ENCODE assay signal across 17 cellular contexts in genomic region chr1:118920124-118920675, GRCh38.
DNase-seq lines count a peak whose midpoint lies in the region; ATAC-seq and TF ChIP-seq lines count a peak whose summit lies in the region.
"Had no signal": no experiment of that assay in that cellular context is flagged by ENCODE, and none has a peak within 500 bp of the region (broad histone marks: within the 10 kb centered on the region; RNA-seq: fewer than 3 reads in every experiment).

No MANE protein-coding gene starts in this region.

- H3K23me2 ChIP-seq in H9 (ENCODE audit: insufficient read length, low read depth, low read length, poor library complexity, severe bottlenecking): no peaks in the 10 kb centered on the region

- no peak overlapping the region for H4K91ac ChIP-seq in H9 (ENCODE audit: insufficient read length, low read depth, low read length)

- H3K4ac ChIP-seq in H9 (ENCODE audit: low read depth, low read length): no peak overlapping the region
- no peak overlapping the region for H3K4ac ChIP-seq in mesendoderm (ENCODE audit: low read depth, low read length)

- H3K18ac ChIP-seq in H9 (ENCODE audit: insufficient read length, low read depth, low read length) (no peak overlapping the region), mesendoderm (ENCODE audit: low read length) (no peak overlapping the region)

- TF ChIP-seq POLR2A in esophagus squamous epithelium (IDR thresholded peaks at IDR 0.05): no peak

- H3K9me3 Mint-ChIP-seq in H9 (no peaks in the 10 kb centered on the region), WTC11 (no peaks in the 10 kb centered on the region)

- H3K9me3 ChIP-seq in H9 (ENCODE audit: control insufficient read depth, low read depth, low read length) (no peaks in the 10 kb centered on the region), esophagus squamous epithelium (no peaks in the 10 kb centered on the region), HAP-1 (no peaks in the 10 kb centered on the region)

- H3K4me1 Mint-ChIP-seq in H9 (peaks cover 11 to 17% of the 10 kb centered on the region in 2 experiments), WTC11 (peaks cover 37% of the 10 kb centered on the region)

- H2BK120ac ChIP-seq in H9 (ENCODE audit: low read depth, low read length, poor library complexity, severe bottlenecking) (no peak overlapping the region), mesendoderm (ENCODE audit: low read depth, low read length) (no peak overlapping the region)

- DNase-seq in EH (ENCODE audit: low read depth) (peak; percentile 40), H9 (no peak), WTC11 (ENCODE audit: low spot score) (no peak), mesendoderm (peak; percentile 10), esophagus squamous epithelium (lab: John Stamatoyannopoulos, UW) (no peak), NCI-H2081 treated with DMSO at 0.1 percent for 48 hours (lab: John Stamatoyannopoulos, UW) (no peak), HAP-1 (ENCODE audit: low spot score in 2 of 2) (no peak)
- DNase-seq: ACHN; C1 segment of cervical spinal cord; Calu3; CD4-positive, alpha-beta T cell; DMS 273 treated with DMSO at 0.1 percent for 48 hours; GM23248 had no signal

- H3K27me3 Mint-ChIP-seq in H9 (ENCODE audit: low read depth): no peaks in the 10 kb centered on the region
- peaks cover under 1% of the 10 kb centered on the region; the same call in 1 of the 2 replicates for H3K27me3 Mint-ChIP-seq in WTC11 (ENCODE audit: low read depth)
- H3K27me3 Mint-ChIP-seq: CD4-positive, alpha-beta T cell had no signal

- H3K23ac ChIP-seq in H9 (ENCODE audit: insufficient read length, low read depth, low read length) (no peak overlapping the region), mesendoderm (ENCODE audit: low read length) (no peak overlapping the region)

- no peak overlapping the region for H3K14ac ChIP-seq in H9 (ENCODE audit: insufficient read depth, low read length)

- no peaks in the 10 kb centered on the region for H3K79me2 ChIP-seq in H9 (ENCODE audit: insufficient read depth, low read length)
- no peaks in the 10 kb centered on the region for H3K79me2 ChIP-seq in mesendoderm (ENCODE audit: control insufficient read depth, insufficient read depth, low read length)

- H3T11ph ChIP-seq in H9 (ENCODE audit: low read length): no peak overlapping the region

- no peak overlapping the region for H2BK20ac ChIP-seq in H9 (ENCODE audit: low read depth, low read length, poor library complexity, severe bottlenecking)

- H3K27me3 ChIP-seq in H9 (ENCODE audit: insufficient read depth, low read length): no peaks in the 10 kb centered on the region
- no peaks in the 10 kb centered on the region for H3K27me3 ChIP-seq in mesendoderm (ENCODE audit: insufficient read depth, low read length, poor library complexity)
- peaks cover 0 to 93% (median 1%) of the 10 kb centered on the region in 4 donors for H3K27me3 ChIP-seq in esophagus squamous epithelium
- no peaks in the 10 kb centered on the region for H3K27me3 ChIP-seq in HAP-1 (ENCODE audit: low read depth)

- no peaks in the 10 kb centered on the region for H4K20me1 ChIP-seq in H9 (ENCODE audit: control insufficient read depth, insufficient read depth, insufficient read length)

- H3K27ac ChIP-seq in H9 (ENCODE audit: insufficient read length, low read depth, low read length) (peak overlapping the region; percentile 5), mesendoderm (ENCODE audit: low read depth, low read length) (no peak overlapping the region), esophagus squamous epithelium (no peak overlapping the region)
- H3K27ac ChIP-seq: GM23248, KMS-11 had no signal

- no peak overlapping the region for H2BK12ac ChIP-seq in H9 (ENCODE audit: insufficient read length, low read depth, low read length)

- no peak overlapping the region for H3K27ac Mint-ChIP-seq in H9
- H3K27ac Mint-ChIP-seq in WTC11: peak overlapping the region; percentile 1; the same call in 1 of the 2 replicates
- H3K27ac Mint-ChIP-seq: B cell; CD4-positive, alpha-beta T cell had no signal

- peaks cover 5% of the 10 kb centered on the region for H3K4me1 ChIP-seq in H9 (ENCODE audit: insufficient read depth, low read length)
- H3K4me1 ChIP-seq in mesendoderm (ENCODE audit: control insufficient read depth, low read depth, low read length): peaks cover 2% of the 10 kb centered on the region
- H3K4me1 ChIP-seq in esophagus squamous epithelium: no peaks in the 10 kb centered on the region
- peaks cover 4% of the 10 kb centered on the region for H3K4me1 ChIP-seq in HAP-1

- H3K36me3 ChIP-seq in mesendoderm (ENCODE audit: control insufficient read depth, insufficient read depth, low read length): no peaks in the 10 kb centered on the region
- no peaks in the 10 kb centered on the region for H3K36me3 ChIP-seq in esophagus squamous epithelium
- no peaks in the 10 kb centered on the region for H3K36me3 ChIP-seq in HAP-1 (replicated peaks)

- H3K79me1 ChIP-seq in H9 (ENCODE audit: insufficient read depth, low read depth, low read length, poor library complexity, severe bottlenecking) (no peaks in the 10 kb centered on the region), mesendoderm (ENCODE audit: low read length) (no peaks in the 10 kb centered on the region)

- no peak overlapping the region for H2AFZ ChIP-seq in H9 (ENCODE audit: low read length)
- H2AFZ ChIP-seq: GM23248 had no signal

- ATAC-seq in WTC11 (no peak; the same call in 1 of the 2 replicates), HG03354 (IDR thresholded peaks at IDR 0.05; ENCODE audit: poor library complexity, severe bottlenecking, unreplicated experiment) (no peak)
- ATAC-seq: HCT116 had no signal

- H3K9ac ChIP-seq in H9 (ENCODE audit: extremely low read depth, insufficient read length, low read length): no peak overlapping the region
- no peak overlapping the region for H3K9ac ChIP-seq in mesendoderm (ENCODE audit: low read length)
- H3K9ac ChIP-seq: GM23248, KMS-11 had no signal

- H2BK15ac ChIP-seq in H9 (ENCODE audit: low read depth, low read length) (no peak overlapping the region), mesendoderm (replicated peaks; ENCODE audit: low read depth) (no peak overlapping the region)

- no peak overlapping the region for H2BK5ac ChIP-seq in H9 (ENCODE audit: insufficient read length, low read length)
- H2BK5ac ChIP-seq in mesendoderm (ENCODE audit: low read length): no peak overlapping the region

- H3K36me3 Mint-ChIP-seq in H9 (ENCODE audit: insufficient read depth in 1 of 3, low read depth in 3 of 3) (no peaks in the 10 kb centered on the region), WTC11 (no peaks in the 10 kb centered on the region)

- TF ChIP-seq CTCF in H9 (conservative IDR thresholded peaks at IDR 0.05) (no peak), WTC11 (IDR thresholded peaks at IDR 0.05) (no peak), esophagus squamous epithelium (IDR thresholded peaks at IDR 0.05) (no peak)

- intact Hi-C loops in esophagus squamous epithelium (cut with DNase I): no loop called here

- POLR2A ChIA-PET in WTC11 (lab: Charles Lee): no interaction called here

- no peak overlapping the region for H4K8ac ChIP-seq in H9 (replicated peaks; ENCODE audit: insufficient read length, low read depth, low read length)
- no peak overlapping the region for H4K8ac ChIP-seq in mesendoderm (ENCODE audit: low read depth, low read length)

- CTCF ChIA-PET in WTC11 (lab: Charles Lee): no interaction called here

- H2AK5ac ChIP-seq in H9 (ENCODE audit: insufficient read length, low read length): no peak overlapping the region
- H2AK5ac ChIP-seq in mesendoderm (ENCODE audit: low read length): no peak overlapping the region

- no peak overlapping the region for H3K4me3 Mint-ChIP-seq in H9
- no peak overlapping the region for H3K4me3 Mint-ChIP-seq in WTC11
- H3K4me3 Mint-ChIP-seq: B cell; CD4-positive, alpha-beta T cell had no signal

- in situ Hi-C loops in HAP-1 (cut with MboI; ENCODE audit: low sequenced_read_pairs): no loop called here

- H3K4me2 ChIP-seq in H9 (ENCODE audit: insufficient read depth, insufficient read length, low read length): no peak overlapping the region
- H3K4me2 ChIP-seq in mesendoderm (ENCODE audit: low read length): no peak overlapping the region
- H3K4me2 ChIP-seq: KMS-11 had no signal

- WGBS in H9 (ENCODE audit: extremely low coverage, insufficient read length, low lambda C conversion rate): no CpG with 5 or more reads among the region's 4 CpGs
- no CpG with 5 or more reads among the region's 4 CpGs for WGBS in mesendoderm (ENCODE audit: extremely low coverage, insufficient coverage, low lambda C conversion rate)
- WGBS in esophagus squamous epithelium, 2 donors: 60 to 65% methylated on average over 4 of the region's 4 CpGs

- no peak overlapping the region for H4K5ac ChIP-seq in H9 (ENCODE audit: insufficient read length, low read depth, low read length)
- H4K5ac ChIP-seq in mesendoderm (ENCODE audit: low read length): no peak overlapping the region

- H3K56ac ChIP-seq in H9 (ENCODE audit: insufficient read length, low read depth, low read length) (no peak overlapping the region), mesendoderm (ENCODE audit: low read length) (no peak overlapping the region)

- no peak overlapping the region for H3K4me3 ChIP-seq in mesendoderm (ENCODE audit: low read length)
- no peak overlapping the region for H3K4me3 ChIP-seq in esophagus squamous epithelium
- no peak overlapping the region for H3K4me3 ChIP-seq in HAP-1
- H3K4me3 ChIP-seq: GM23248 had no signal

TF ChIP-seq in WTC11, 78 proteins besides CTCF, POLR2A, EP300 and RAD21 (continues in another document):
- no peak for TF ChIP-seq HMGA2 (CRISPR knock-in tag; IDR thresholded peaks at IDR 0.05)
- no peak for TF ChIP-seq ZNF425 (CRISPR knock-in tag; conservative IDR thresholded peaks at IDR 0.05)
- TF ChIP-seq NFYB (CRISPR knock-in tag; conservative IDR thresholded peaks at IDR 0.05; ENCODE audit: low read depth): no peak
- TF ChIP-seq NFE2L1 (CRISPR knock-in tag; IDR thresholded peaks at IDR 0.05): no peak
- TF ChIP-seq GRHL2 (CRISPR knock-in tag; IDR thresholded peaks at IDR 0.05; ENCODE audit: insufficient replicate concordance, severe bottlenecking): no peak
- TF ChIP-seq ZNF121 (CRISPR knock-in tag; IDR thresholded peaks at IDR 0.05): no peak

Comparison
In these comparisons a context has a peak if more than half of its experiments do, and no peak if none do; other contexts are left out.
1. DNase-seq: peak in EH (single experiment) and mesendoderm (single experiment); none in H9 (single experiment), WTC11 (single experiment), esophagus squamous epithelium (single experiment), NCI-H2081 treated with DMSO at 0.1 percent for 48 hours (single experiment) and HAP-1 (0 of 2).